Comparison of ENCODE assay signal across 28 cellular contexts in the genomic region with DNA sequence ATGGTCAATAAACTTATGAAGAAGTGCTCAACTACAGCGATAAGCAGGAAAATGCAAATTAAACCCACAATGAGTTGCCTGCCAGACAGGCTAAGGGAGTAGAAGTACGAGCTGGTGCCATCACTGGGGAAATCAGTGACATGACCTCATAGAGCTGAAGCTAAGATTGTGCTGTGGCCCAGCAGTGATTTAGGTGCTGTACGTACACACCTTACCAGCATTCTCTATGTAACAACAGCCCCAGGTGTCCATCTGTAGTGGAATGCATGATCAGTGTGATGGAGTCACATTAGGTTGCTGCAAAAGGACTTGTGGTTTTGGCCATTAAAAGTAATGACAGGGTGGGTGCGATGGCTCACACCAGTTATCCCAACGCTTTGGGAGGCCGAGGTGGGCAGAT. TPM values are rescaled to one million over a fixed set of nuclear protein-coding genes. Genes with fewer than 3 reads are reported as not detected.
"Had no signal": no experiment of that assay in that cellular context is flagged by ENCODE, and none has a peak within 500 bp of the region (broad histone marks: within the 10 kb centered on the region; RNA-seq: fewer than 3 reads in every experiment).

No MANE protein-coding gene starts in this region.

- H3K36me3 ChIP-seq: colonic mucosa had no signal

- H3K4me3 ChIP-seq: colonic mucosa, coronary artery, dorsolateral prefrontal cortex, esophagus muscularis mucosa, esophagus squamous epithelium, gastrocnemius medialis, gastroesophageal sphincter, heart left ventricle, heart right ventricle had no signal

- H3K9me3 ChIP-seq: colonic mucosa, esophagus muscularis mucosa, esophagus squamous epithelium, gastrocnemius medialis, gastroesophageal sphincter, heart left ventricle, heart right ventricle had no signal

- FAIRE-seq: colon, endometrium, endothelial cell of umbilical vein, frontal cortex had no signal

- DNase-seq: colonic mucosa; cortex of kidney; dermis blood vessel endothelial cell; dorsolateral prefrontal cortex; effector CD4-positive, alpha-beta T cell; effector CD8-positive, alpha-beta T cell; effector memory CD4-positive, alpha-beta T cell; effector memory CD8-positive, alpha-beta T cell; endodermal cell; erythroblast; esophagus squamous epithelium; foreskin fibroblast; foreskin keratinocyte; foreskin melanocyte; gastrocnemius medialis; glutamatergic neuron; head of caudate nucleus; heart left ventricle; heart right ventricle had no signal

- H3K4me1 ChIP-seq: foreskin keratinocyte had no signal

- H3K27ac ChIP-seq: colonic mucosa, coronary artery, dorsolateral prefrontal cortex, epithelial cell of prostate, esophagus muscularis mucosa, esophagus squamous epithelium, foreskin keratinocyte, gastrocnemius medialis, gastroesophageal sphincter, heart left ventricle, heart right ventricle had no signal

- H3K27me3 ChIP-seq: colonic mucosa, dorsolateral prefrontal cortex, esophagus muscularis mucosa, esophagus squamous epithelium, foreskin keratinocyte, gastrocnemius medialis, gastroesophageal sphincter, heart left ventricle, heart right ventricle had no signal

RNA-seq across cellular contexts. Expression of gene BHLHA15, which starts 46.5 kb away (rescaled TPM):
- polyA plus RNA-seq: fibroblast of lung had no signal
